15 cellular contexts compared by ENCODE assay signal in genomic region chr18:10062941-10063300, GRCh38.
DNase-seq lines count a peak whose midpoint lies in the region; ATAC-seq and TF ChIP-seq lines count a peak whose summit lies in the region.
"Had no signal": no experiment of that assay in that cellular context is flagged by ENCODE, and none has a peak within 500 bp of the region (broad histone marks: within the 10 kb centered on the region; RNA-seq: fewer than 3 reads in every experiment).

No MANE protein-coding gene starts in this region.

- H3K36me3 Mint-ChIP-seq in brain (no peaks in the 10 kb centered on the region), neural progenitor cell (peaks cover 3% of the 10 kb centered on the region)

- intact Hi-C loops in gastrocnemius medialis (cut with DNase I; ENCODE audit: low total_unique reads), result no loop called here

- peak overlapping the region; percentile 37 to 85 for H3K18ac ChIP-seq in mesenchymal stem cell (ENCODE audit: low read depth in 1 of 2, low read length in 2 of 2)

- H2BK5ac ChIP-seq in mesenchymal stem cell (ENCODE audit: low read depth, low read length, poor library complexity, severe bottlenecking), result no peak overlapping the region

- TF ChIP-seq CTCF in brain (conservative IDR thresholded peaks at IDR 0.05) (no peak), neural progenitor cell (IDR thresholded peaks at IDR 0.05) (no peak), gastrocnemius medialis (IDR thresholded peaks at IDR 0.05 in 4 of 5, conservative IDR thresholded peaks at IDR 0.05 in 1 of 5) (no peak)

- H3K9me3 Mint-ChIP-seq in brain, result peaks cover 0 to 4% (median 0%) of the 10 kb centered on the region in 5 experiments
- H3K9me3 Mint-ChIP-seq in neural progenitor cell, result peaks cover 11% of the 10 kb centered on the region
- H3K9me3 Mint-ChIP-seq: CD4-positive, alpha-beta T cell; H9 had no signal

- no peaks in the 10 kb centered on the region for H4K20me1 ChIP-seq in BLaER1
- H4K20me1 ChIP-seq in neural progenitor cell (ENCODE audit: low read depth), result no peaks in the 10 kb centered on the region

- H3F3A ChIP-seq in neural progenitor cell (ENCODE audit: low read depth), result no peaks in the 10 kb centered on the region

- H3K27ac Mint-ChIP-seq in brain, result peak overlapping the region in 4 of 5 experiments; percentile 5 to 85 (median 8)
- H3K27ac Mint-ChIP-seq in neural progenitor cell, result peak overlapping the region; percentile 5
- H3K27ac Mint-ChIP-seq: B cell; CD4-positive, alpha-beta T cell; H9 had no signal

- peak overlapping the region; percentile 92 to 99 for H2BK12ac ChIP-seq in mesenchymal stem cell (ENCODE audit: low read length in 2 of 2)

- H3K4me2 ChIP-seq in BLaER1 (peak overlapping the region; percentile 69), mesenchymal stem cell (ENCODE audit: low read length, poor library complexity, severe bottlenecking) (no peak overlapping the region), neural progenitor cell (no peak overlapping the region)

- no CpG with 5 or more reads among the region's 2 CpGs for WGBS in mesenchymal stem cell

- no peak overlapping the region for H3K23ac ChIP-seq in mesenchymal stem cell (ENCODE audit: low read length in 2 of 2)

- H3K27me3 Mint-ChIP-seq in brain (no peaks in the 10 kb centered on the region), neural progenitor cell (ENCODE audit: insufficient read depth, low read depth) (peaks cover 4% of the 10 kb centered on the region)

- no peak overlapping the region for H3K4me3 Mint-ChIP-seq in brain
- H3K4me3 Mint-ChIP-seq in neural progenitor cell, result no peak overlapping the region
- H3K4me3 Mint-ChIP-seq: B cell; CD4-positive, alpha-beta T cell; H9 had no signal

- H3K9me3 ChIP-seq in BLaER1, result no peaks in the 10 kb centered on the region; the same call in 1 of the 2 replicates
- no peaks in the 10 kb centered on the region for H3K9me3 ChIP-seq in mesenchymal stem cell (ENCODE audit: control insufficient read depth, low read length)
- no peaks in the 10 kb centered on the region for H3K9me3 ChIP-seq in neural progenitor cell (ENCODE audit: low read depth)
- no peaks in the 10 kb centered on the region for H3K9me3 ChIP-seq in gastrocnemius medialis
- H3K9me3 ChIP-seq: Caco-2 had no signal

- DNase-seq in mesenchymal stem cell (no peak), neural progenitor cell (ENCODE audit: low spot score) (no peak), SK-N-DZ (ENCODE audit: low spot score) (no peak), gastrocnemius medialis (no peak), Kasumi-1 (lab: John Stamatoyannopoulos, UW) (no peak)
- DNase-seq: 8988T; Caco-2; CD4-positive, alpha-beta T cell; H9 had no signal

- no peak overlapping the region for H2BK15ac ChIP-seq in mesenchymal stem cell (ENCODE audit: low read depth, poor library complexity, severe bottlenecking)

- H3K79me1 ChIP-seq in mesenchymal stem cell (replicated peaks; ENCODE audit: low read length, poor library complexity, severe bottlenecking), result no peaks in the 10 kb centered on the region

- no peak overlapping the region for H2AK5ac ChIP-seq in mesenchymal stem cell (ENCODE audit: low read length, severe bottlenecking)

- in situ Hi-C loops in gastrocnemius medialis (cut with MboI; ENCODE audit: low sequenced_read_pairs in 4 of 4), result no loop called here

- H3K4ac ChIP-seq in mesenchymal stem cell (ENCODE audit: low read depth in 1 of 2, low read length in 2 of 2), result peak overlapping the region in 1 of 2 experiments; percentile 63

- H2BK120ac ChIP-seq in mesenchymal stem cell (ENCODE audit: low read depth, low read length), result peak overlapping the region; percentile 82

- H4K8ac ChIP-seq in mesenchymal stem cell (ENCODE audit: low read length), result peak overlapping the region; percentile 74

- no peak for TF ChIP-seq POLR2A in gastrocnemius medialis (IDR thresholded peaks at IDR 0.05)

- H3K4me3 ChIP-seq in BLaER1 (no peak overlapping the region), mesenchymal stem cell (ENCODE audit: insufficient read depth in 1 of 2, low read depth in 1 of 2, low read length in 2 of 2) (no peak overlapping the region), neural progenitor cell (no peak overlapping the region), gastrocnemius medialis (no peak overlapping the region)
- H3K4me3 ChIP-seq: K562 had no signal

- H3K79me2 ChIP-seq in neural progenitor cell (ENCODE audit: low read depth), result no peaks in the 10 kb centered on the region

- peaks cover 60% of the 10 kb centered on the region for H3K4me1 ChIP-seq in BLaER1
- peaks cover 11% of the 10 kb centered on the region for H3K4me1 ChIP-seq in mesenchymal stem cell (ENCODE audit: control insufficient read depth, insufficient read depth, low read depth, low read length)
- H3K4me1 ChIP-seq in neural progenitor cell, result peaks cover 20% of the 10 kb centered on the region
- peaks cover 0 to 8% of the 10 kb centered on the region in 2 donors for H3K4me1 ChIP-seq in gastrocnemius medialis
- H3K4me1 ChIP-seq: Caco-2 had no signal

- H3K4me1 Mint-ChIP-seq in brain (peaks cover 68% of the 10 kb centered on the region), neural progenitor cell (peaks cover 47% of the 10 kb centered on the region)

- H4K91ac ChIP-seq in mesenchymal stem cell (ENCODE audit: low read length), result peak overlapping the region; percentile 83

- peak overlapping the region in 1 of 2 experiments; percentile 84 for H3K14ac ChIP-seq in mesenchymal stem cell (ENCODE audit: low read length in 2 of 2)

- no peaks in the 10 kb centered on the region for H3K27me3 ChIP-seq in BLaER1
- no peaks in the 10 kb centered on the region for H3K27me3 ChIP-seq in mesenchymal stem cell (ENCODE audit: control insufficient read depth in 1 of 2, insufficient read depth in 1 of 2, low read length in 2 of 2)
- H3K27me3 ChIP-seq in neural progenitor cell, result no peaks in the 10 kb centered on the region
- no peaks in the 10 kb centered on the region for H3K27me3 ChIP-seq in gastrocnemius medialis

- H3K27ac ChIP-seq in BLaER1 (no peak overlapping the region), mesenchymal stem cell (ENCODE audit: low read length, poor library complexity, severe bottlenecking) (no peak overlapping the region), neural progenitor cell (no peak overlapping the region), gastrocnemius medialis (no peak overlapping the region)
- H3K27ac ChIP-seq: C4-2B had no signal

- no peak overlapping the region for H3K9ac ChIP-seq in BLaER1
- H3K9ac ChIP-seq in mesenchymal stem cell (ENCODE audit: low read length), result no peak overlapping the region
- H3K9ac ChIP-seq in neural progenitor cell, result no peak overlapping the region

- H3K36me3 ChIP-seq in BLaER1 (no peaks in the 10 kb centered on the region), mesenchymal stem cell (ENCODE audit: control insufficient read depth in 1 of 2, insufficient read depth in 2 of 2, low read depth in 1 of 2, low read length in 2 of 2) (no peaks in the 10 kb centered on the region), neural progenitor cell (no peaks in the 10 kb centered on the region), gastrocnemius medialis (no peaks in the 10 kb centered on the region)

- ATAC-seq in gastrocnemius medialis (no peak), HG03045 (IDR thresholded peaks at IDR 0.05; ENCODE audit: unreplicated experiment) (no peak)
- ATAC-seq: K562 had no signal

- H2AFZ ChIP-seq in mesenchymal stem cell (ENCODE audit: low read depth, low read length), result no peak overlapping the region
- no peak overlapping the region for H2AFZ ChIP-seq in neural progenitor cell (replicated peaks)
